In genomic region chr20:37892001-37892400, GRCh38 we compare ENCODE assay signal across 30 cellular contexts. TPM values are rescaled to one million over a fixed set of nuclear protein-coding genes. Genes with fewer than 3 reads are reported as not detected.
"Had no signal": no experiment of that assay in that cellular context is flagged by ENCODE, and none has a peak within 500 bp of the region (broad histone marks: within the 10 kb centered on the region; RNA-seq: fewer than 3 reads in every experiment).

No MANE protein-coding gene starts in this region.

- H3K4me1 ChIP-seq: ascending aorta had no signal

- ATAC-seq: activated CD8-positive, alpha-beta T cell treated with anti-CD3 and anti-CD28 coated beads, Interleukin-2, amount 10 ng/mL, durations not matched to agents 7 days and 5 days; activated naive CD4-positive, alpha-beta T cell treated with anti-CD3 and anti-CD28 coated beads, Interleukin-2, amount 50 U/mL, for 72 hours; activated naive CD8-positive, alpha-beta T cell treated with anti-CD3 and anti-CD28 coated beads, Interleukin-2, amount 50 U/mL, for 24 hours; activated T-cell treated with anti-CD3 and anti-CD28 coated beads, Interleukin-2, amount 50 U/mL, for 4 hours; body of pancreas; PC-3; T-helper 17 cell; WTC11 had no signal

- H3K4me3 ChIP-seq: ascending aorta, body of pancreas had no signal

- H3K4me2 ChIP-seq: KMS-11 had no signal

- DNase-seq: activated CD4-positive, alpha-beta T cell treated with anti-CD3 and anti-CD28 coated beads for 48 hours; activated CD4-positive, alpha-beta T cell treated with anti-CD3 and anti-CD28 coated beads, Interleukin-2, amount 50 U/mL, for 4 hours; activated CD4-positive, CD25-positive, alpha-beta regulatory T cell treated with anti-CD3 and anti-CD28 coated beads, Interleukin-2, amount 50 U/mL, for 72 hours; activated CD8-positive, alpha-beta T cell treated with anti-CD3 and anti-CD28 coated beads, Interleukin-2, amount 10 ng/mL, durations not matched to agents 7 days and 5 days; activated effector memory CD4-positive, alpha-beta T cell treated with anti-CD3 and anti-CD28 coated beads, Interleukin-2, amount 50 U/mL, for 16 hours; activated naive CD4-positive, alpha-beta T cell treated with Interleukin-2 at 50 U/mL for 16 hours; activated naive CD8-positive, alpha-beta T cell treated with anti-CD3 and anti-CD28 coated beads, Interleukin-2, amount 50 U/mL, for 24 hours; activated T-cell treated with anti-CD3 and anti-CD28 coated beads, Interleukin-2, amount 50 U/mL, for 4 hours; amniotic stem cell; central memory CD4-positive, alpha-beta T cell; IMR-90; MM.1S; NCI-H1105; NCI-H1436; NCI-H1694 treated with DMSO at 0.1 percent for 48 hours; NCI-H2081 treated with DMSO at 0.1 percent for 48 hours; NCI-H446 treated with DMSO at 0.1 percent for 48 hours; NCI-H524 treated with DMSO at 0.1 percent for 48 hours; NCI-H748 treated with DMSO at 0.1 percent for 48 hours; PC-3; SIG-M5; T-helper 17 cell; T1000 had no signal

- H3K9me3 ChIP-seq: ascending aorta, body of pancreas had no signal

- H3K36me3 ChIP-seq: ascending aorta had no signal

- H3K27ac ChIP-seq: ascending aorta, body of pancreas, KMS-11 had no signal

- H3K9ac ChIP-seq: KMS-11 had no signal

- H3K27me3 ChIP-seq: ascending aorta, body of pancreas had no signal

- FAIRE-seq: bronchial epithelial cell, TTC549 had no signal

RNA-seq across cellular contexts. Expression of gene VSTM2L, which starts 10.9 kb away (rescaled TPM):
- total RNA-seq: T-helper 17 cell had no signal
